In the genomic region with DNA sequence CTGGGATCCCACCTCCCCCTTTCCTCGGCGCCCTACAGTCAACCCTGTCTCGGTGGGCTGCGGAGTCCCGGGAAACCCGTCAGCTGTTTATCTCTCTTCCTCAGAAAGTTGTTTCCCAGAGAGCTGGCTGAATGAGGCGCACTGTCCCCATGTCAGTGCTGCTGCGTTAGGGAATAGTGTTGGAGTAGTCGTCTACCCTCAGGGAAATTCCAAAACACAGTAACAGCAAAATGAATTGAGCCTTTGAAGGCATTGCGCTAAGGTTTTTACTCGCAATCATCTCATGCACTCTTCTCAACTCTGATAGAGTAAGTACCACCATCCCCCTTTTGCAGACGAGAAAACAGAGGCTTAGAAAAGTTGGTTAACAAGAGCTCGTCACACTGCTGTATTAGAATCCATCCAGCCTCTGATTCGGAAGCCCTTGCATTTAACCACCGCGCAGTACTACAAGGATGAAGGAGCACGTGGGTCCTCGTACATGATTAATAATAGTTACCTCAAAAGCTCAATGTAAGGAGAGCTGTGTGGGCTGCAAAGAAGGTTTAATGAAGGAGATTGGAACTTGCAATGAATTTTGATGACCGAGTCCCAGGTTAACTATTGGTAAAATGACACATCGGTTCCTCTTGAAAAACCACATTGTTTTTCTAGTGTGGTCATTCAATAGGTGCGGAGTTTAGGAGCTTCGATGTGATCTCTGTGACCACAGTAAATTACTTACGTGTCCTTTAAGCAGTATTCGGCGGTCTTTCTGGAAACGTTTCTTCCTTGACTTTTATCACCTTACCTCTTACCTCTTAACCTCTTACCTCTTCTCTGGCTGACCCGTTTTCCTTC, we compare ENCODE assay signal across 1 cellular context.
TF ChIP-seq lines count a peak whose summit lies in the region.

No MANE protein-coding gene starts in this region.

TF ChIP-seq in HepG2, 621 proteins besides CTCF, POLR2A, EP300 and RAD21 (continued from another document and continues in another):
- TF ChIP-seq, protein P1, sequence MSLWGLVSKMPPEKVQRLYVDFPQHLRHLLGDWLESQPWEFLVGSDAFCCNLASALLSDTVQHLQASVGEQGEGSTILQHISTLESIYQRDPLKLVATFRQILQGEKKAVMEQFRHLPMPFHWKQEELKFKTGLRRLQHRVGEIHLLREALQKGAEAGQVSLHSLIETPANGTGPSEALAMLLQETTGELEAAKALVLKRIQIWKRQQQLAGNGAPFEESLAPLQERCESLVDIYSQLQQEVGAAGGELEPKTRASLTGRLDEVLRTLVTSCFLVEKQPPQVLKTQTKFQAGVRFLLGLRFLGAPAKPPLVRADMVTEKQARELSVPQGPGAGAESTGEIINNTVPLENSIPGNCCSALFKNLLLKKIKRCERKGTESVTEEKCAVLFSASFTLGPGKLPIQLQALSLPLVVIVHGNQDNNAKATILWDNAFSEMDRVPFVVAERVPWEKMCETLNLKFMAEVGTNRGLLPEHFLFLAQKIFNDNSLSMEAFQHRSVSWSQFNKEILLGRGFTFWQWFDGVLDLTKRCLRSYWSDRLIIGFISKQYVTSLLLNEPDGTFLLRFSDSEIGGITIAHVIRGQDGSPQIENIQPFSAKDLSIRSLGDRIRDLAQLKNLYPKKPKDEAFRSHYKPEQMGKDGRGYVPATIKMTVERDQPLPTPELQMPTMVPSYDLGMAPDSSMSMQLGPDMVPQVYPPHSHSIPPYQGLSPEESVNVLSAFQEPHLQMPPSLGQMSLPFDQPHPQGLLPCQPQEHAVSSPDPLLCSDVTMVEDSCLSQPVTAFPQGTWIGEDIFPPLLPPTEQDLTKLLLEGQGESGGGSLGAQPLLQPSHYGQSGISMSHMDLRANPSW (CRISPR knock-in tag; IDR thresholded peaks at IDR 0.05; ENCODE audit: borderline replicate concordance): 0 out of 2 replicates have a peak, but pooled peaks have one; percentile 7
- TF ChIP-seq ZNF205 (CRISPR knock-in tag; IDR thresholded peaks at IDR 0.05) (0 out of 2 replicates have a peak, but pooled peaks have one; percentile 22), KDM4B (CRISPR knock-in tag; IDR thresholded peaks at IDR 0.05) (no peak), PAWR (CRISPR knock-in tag; IDR thresholded peaks at IDR 0.05; ENCODE audit: borderline replicate concordance) (0 out of 2 replicates have a peak, but pooled peaks have one; percentile 70), POLR2G (IDR thresholded peaks at IDR 0.05; ENCODE audit: low read depth, low read length) (peak; percentile 63; the same call in 1 of the 2 replicates), ZBTB42 (CRISPR knock-in tag; IDR thresholded peaks at IDR 0.05) (no peak), AGO1 (IDR thresholded peaks at IDR 0.05; ENCODE audit: low read depth, low read length, poor library complexity, severe bottlenecking) (no peak), JARID2 (CRISPR knock-in tag; IDR thresholded peaks at IDR 0.05; ENCODE audit: insufficient replicate concordance) (no peak), ZNF790 (CRISPR knock-in tag; IDR thresholded peaks at IDR 0.05; ENCODE audit: borderline replicate concordance) (no peak), ZNF878 (CRISPR knock-in tag; IDR thresholded peaks at IDR 0.05) (no peak), ZNF292 (CRISPR knock-in tag; IDR thresholded peaks at IDR 0.05; ENCODE audit: borderline replicate concordance, low read depth) (no peak), ZNF350 (CRISPR knock-in tag; IDR thresholded peaks at IDR 0.05; ENCODE audit: borderline replicate concordance, low read depth) (no peak; the same call in 1 of the 2 replicates), MEF2D (CRISPR knock-in tag; IDR thresholded peaks at IDR 0.05) (0 out of 2 replicates have a peak, but pooled peaks have one; percentile 1), ZNF839 (CRISPR knock-in tag; IDR thresholded peaks at IDR 0.05; ENCODE audit: borderline replicate concordance) (no peak), ZNF34 (CRISPR knock-in tag; IDR thresholded peaks at IDR 0.05; ENCODE audit: borderline replicate concordance) (0 out of 2 replicates have a peak, but pooled peaks have one; percentile 46), ZNF556 (CRISPR knock-in tag; IDR thresholded peaks at IDR 0.05; ENCODE audit: borderline replicate concordance) (no peak), CHD4 (IDR thresholded peaks at IDR 0.05; ENCODE audit: borderline replicate concordance, low read length) (peak; percentile 23; the same call in 1 of the 2 replicates), FOSL1 (CRISPR knock-in tag; IDR thresholded peaks at IDR 0.05; ENCODE audit: borderline replicate concordance) (no peak), MAFK (conservative IDR thresholded peaks at IDR 0.05 in 1 of 2, IDR thresholded peaks at IDR 0.05 in 1 of 2; ENCODE audit: low read length in 2 of 2) (no peak), TGIF2 (CRISPR knock-in tag; IDR thresholded peaks at IDR 0.05) (peak; percentile 0; the same call in 1 of the 2 replicates), YEATS4 (CRISPR knock-in tag; IDR thresholded peaks at IDR 0.05; ENCODE audit: borderline replicate concordance) (0 out of 2 replicates have a peak, but pooled peaks have one; percentile 11), TARDBP (CRISPR knock-in tag; IDR thresholded peaks at IDR 0.05) (peak; percentile 51)
- TF ChIP-seq, protein P2, sequence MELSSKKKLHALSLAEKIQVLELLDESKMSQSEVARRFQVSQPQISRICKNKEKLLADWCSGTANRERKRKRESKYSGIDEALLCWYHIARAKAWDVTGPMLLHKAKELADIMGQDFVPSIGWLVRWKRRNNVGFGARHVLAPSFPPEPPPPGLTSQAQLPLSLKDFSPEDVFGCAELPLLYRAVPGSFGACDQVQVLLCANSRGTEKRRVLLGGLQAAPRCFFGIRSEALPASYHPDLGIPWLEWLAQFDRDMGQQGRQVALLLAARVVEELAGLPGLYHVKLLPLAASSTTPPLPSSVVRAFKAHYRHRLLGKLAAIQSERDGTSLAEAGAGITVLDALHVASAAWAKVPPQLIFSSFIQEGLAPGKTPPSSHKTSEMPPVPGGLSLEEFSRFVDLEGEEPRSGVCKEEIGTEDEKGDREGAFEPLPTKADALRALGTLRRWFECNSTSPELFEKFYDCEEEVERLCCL (CRISPR knock-in tag; IDR thresholded peaks at IDR 0.05; ENCODE audit: borderline replicate concordance): no peak
- TF ChIP-seq, protein P3, sequence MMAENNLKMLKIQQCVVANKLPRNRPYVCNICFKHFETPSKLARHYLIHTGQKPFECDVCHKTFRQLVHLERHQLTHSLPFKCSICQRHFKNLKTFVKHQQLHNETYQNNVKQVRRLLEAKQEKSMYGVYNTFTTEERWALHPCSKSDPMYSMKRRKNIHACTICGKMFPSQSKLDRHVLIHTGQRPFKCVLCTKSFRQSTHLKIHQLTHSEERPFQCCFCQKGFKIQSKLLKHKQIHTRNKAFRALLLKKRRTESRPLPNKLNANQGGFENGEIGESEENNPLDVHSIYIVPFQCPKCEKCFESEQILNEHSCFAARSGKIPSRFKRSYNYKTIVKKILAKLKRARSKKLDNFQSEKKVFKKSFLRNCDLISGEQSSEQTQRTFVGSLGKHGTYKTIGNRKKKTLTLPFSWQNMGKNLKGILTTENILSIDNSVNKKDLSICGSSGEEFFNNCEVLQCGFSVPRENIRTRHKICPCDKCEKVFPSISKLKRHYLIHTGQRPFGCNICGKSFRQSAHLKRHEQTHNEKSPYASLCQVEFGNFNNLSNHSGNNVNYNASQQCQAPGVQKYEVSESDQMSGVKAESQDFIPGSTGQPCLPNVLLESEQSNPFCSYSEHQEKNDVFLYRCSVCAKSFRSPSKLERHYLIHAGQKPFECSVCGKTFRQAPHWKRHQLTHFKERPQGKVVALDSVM (CRISPR knock-in tag; IDR thresholded peaks at IDR 0.05): no peak
- TF ChIP-seq, protein P4, sequence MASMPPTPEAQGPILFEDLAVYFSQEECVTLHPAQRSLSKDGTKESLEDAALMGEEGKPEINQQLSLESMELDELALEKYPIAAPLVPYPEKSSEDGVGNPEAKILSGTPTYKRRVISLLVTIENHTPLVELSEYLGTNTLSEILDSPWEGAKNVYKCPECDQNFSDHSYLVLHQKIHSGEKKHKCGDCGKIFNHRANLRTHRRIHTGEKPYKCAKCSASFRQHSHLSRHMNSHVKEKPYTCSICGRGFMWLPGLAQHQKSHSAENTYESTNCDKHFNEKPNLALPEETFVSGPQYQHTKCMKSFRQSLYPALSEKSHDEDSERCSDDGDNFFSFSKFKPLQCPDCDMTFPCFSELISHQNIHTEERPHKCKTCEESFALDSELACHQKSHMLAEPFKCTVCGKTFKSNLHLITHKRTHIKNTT (CRISPR knock-in tag; IDR thresholded peaks at IDR 0.05): no peak
- TF ChIP-seq, protein P5, sequence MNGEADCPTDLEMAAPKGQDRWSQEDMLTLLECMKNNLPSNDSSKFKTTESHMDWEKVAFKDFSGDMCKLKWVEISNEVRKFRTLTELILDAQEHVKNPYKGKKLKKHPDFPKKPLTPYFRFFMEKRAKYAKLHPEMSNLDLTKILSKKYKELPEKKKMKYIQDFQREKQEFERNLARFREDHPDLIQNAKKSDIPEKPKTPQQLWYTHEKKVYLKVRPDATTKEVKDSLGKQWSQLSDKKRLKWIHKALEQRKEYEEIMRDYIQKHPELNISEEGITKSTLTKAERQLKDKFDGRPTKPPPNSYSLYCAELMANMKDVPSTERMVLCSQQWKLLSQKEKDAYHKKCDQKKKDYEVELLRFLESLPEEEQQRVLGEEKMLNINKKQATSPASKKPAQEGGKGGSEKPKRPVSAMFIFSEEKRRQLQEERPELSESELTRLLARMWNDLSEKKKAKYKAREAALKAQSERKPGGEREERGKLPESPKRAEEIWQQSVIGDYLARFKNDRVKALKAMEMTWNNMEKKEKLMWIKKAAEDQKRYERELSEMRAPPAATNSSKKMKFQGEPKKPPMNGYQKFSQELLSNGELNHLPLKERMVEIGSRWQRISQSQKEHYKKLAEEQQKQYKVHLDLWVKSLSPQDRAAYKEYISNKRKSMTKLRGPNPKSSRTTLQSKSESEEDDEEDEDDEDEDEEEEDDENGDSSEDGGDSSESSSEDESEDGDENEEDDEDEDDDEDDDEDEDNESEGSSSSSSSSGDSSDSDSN (CRISPR knock-in tag; IDR thresholded peaks at IDR 0.05): no peak
- TF ChIP-seq, protein P6, sequence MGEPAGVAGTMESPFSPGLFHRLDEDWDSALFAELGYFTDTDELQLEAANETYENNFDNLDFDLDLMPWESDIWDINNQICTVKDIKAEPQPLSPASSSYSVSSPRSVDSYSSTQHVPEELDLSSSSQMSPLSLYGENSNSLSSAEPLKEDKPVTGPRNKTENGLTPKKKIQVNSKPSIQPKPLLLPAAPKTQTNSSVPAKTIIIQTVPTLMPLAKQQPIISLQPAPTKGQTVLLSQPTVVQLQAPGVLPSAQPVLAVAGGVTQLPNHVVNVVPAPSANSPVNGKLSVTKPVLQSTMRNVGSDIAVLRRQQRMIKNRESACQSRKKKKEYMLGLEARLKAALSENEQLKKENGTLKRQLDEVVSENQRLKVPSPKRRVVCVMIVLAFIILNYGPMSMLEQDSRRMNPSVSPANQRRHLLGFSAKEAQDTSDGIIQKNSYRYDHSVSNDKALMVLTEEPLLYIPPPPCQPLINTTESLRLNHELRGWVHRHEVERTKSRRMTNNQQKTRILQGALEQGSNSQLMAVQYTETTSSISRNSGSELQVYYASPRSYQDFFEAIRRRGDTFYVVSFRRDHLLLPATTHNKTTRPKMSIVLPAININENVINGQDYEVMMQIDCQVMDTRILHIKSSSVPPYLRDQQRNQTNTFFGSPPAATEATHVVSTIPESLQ (CRISPR knock-in tag; conservative IDR thresholded peaks at IDR 0.05): no peak
- TF ChIP-seq, protein P7, sequence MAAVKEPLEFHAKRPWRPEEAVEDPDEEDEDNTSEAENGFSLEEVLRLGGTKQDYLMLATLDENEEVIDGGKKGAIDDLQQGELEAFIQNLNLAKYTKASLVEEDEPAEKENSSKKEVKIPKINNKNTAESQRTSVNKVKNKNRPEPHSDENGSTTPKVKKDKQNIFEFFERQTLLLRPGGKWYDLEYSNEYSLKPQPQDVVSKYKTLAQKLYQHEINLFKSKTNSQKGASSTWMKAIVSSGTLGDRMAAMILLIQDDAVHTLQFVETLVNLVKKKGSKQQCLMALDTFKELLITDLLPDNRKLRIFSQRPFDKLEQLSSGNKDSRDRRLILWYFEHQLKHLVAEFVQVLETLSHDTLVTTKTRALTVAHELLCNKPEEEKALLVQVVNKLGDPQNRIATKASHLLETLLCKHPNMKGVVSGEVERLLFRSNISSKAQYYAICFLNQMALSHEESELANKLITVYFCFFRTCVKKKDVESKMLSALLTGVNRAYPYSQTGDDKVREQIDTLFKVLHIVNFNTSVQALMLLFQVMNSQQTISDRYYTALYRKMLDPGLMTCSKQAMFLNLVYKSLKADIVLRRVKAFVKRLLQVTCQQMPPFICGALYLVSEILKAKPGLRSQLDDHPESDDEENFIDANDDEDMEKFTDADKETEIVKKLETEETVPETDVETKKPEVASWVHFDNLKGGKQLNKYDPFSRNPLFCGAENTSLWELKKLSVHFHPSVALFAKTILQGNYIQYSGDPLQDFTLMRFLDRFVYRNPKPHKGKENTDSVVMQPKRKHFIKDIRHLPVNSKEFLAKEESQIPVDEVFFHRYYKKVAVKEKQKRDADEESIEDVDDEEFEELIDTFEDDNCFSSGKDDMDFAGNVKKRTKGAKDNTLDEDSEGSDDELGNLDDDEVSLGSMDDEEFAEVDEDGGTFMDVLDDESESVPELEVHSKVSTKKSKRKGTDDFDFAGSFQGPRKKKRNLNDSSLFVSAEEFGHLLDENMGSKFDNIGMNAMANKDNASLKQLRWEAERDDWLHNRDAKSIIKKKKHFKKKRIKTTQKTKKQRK (IDR thresholded peaks at IDR 0.05; ENCODE audit: low read length): no peak
- TF ChIP-seq, protein P8, sequence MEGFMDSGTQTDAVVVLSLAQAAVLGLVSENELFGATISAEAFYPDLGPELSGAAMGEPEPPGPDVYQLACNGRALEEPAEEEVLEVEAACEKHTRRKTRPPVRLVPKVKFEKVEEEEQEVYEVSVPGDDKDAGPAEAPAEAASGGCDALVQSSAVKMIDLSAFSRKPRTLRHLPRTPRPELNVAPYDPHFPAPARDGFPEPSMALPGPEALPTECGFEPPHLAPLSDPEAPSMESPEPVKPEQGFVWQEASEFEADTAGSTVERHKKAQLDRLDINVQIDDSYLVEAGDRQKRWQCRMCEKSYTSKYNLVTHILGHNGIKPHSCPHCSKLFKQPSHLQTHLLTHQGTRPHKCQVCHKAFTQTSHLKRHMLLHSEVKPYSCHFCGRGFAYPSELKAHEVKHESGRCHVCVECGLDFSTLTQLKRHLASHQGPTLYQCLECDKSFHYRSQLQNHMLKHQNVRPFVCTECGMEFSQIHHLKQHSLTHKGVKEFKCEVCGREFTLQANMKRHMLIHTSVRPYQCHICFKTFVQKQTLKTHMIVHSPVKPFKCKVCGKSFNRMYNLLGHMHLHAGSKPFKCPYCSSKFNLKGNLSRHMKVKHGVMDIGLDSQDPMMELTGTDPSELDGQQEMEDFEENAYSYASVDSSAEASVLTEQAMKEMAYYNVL (CRISPR knock-in tag; IDR thresholded peaks at IDR 0.05; ENCODE audit: borderline replicate concordance): 0 out of 2 replicates have a peak, but pooled peaks have one; percentile 34
- TF ChIP-seq, protein P9, sequence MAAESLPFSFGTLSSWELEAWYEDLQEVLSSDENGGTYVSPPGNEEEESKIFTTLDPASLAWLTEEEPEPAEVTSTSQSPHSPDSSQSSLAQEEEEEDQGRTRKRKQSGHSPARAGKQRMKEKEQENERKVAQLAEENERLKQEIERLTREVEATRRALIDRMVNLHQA (CRISPR knock-in tag; IDR thresholded peaks at IDR 0.05): no peak
